15 cellular contexts compared by ENCODE assay signal in the genomic region with DNA sequence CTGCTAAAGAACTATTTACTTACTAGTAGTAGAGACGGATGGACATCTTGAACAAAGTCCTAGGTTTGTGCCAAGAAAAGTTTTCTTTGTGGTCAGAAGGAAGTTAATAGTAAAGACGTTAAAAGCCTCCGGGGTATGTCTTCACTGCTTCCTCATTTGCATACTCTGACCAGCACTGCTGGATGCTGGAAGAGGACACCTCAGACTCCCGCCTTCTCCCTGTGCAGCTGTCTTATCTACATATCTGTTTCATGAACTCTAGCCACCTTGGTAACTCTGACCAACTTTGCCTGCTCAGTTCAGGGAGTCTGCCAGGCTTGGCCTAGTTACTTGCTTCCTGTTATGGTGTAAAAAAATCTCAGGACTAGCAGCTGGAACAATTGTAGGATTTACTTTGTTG.
DNase-seq lines count a peak whose midpoint lies in the region; FAIRE-seq and TF ChIP-seq lines count a peak whose summit lies in the region.
"Had no signal": no experiment of that assay in that cellular context is flagged by ENCODE, and none has a peak within 500 bp of the region (broad histone marks: within the 10 kb centered on the region; RNA-seq: fewer than 3 reads in every experiment).

No MANE protein-coding gene starts in this region.

- H3K36me3 Mint-ChIP-seq in astrocyte (ENCODE audit: low read depth, unreplicated experiment) (no peaks in the 10 kb centered on the region), HFFc6 (ENCODE audit: low read depth) (no peaks in the 10 kb centered on the region)

- H4K20me1 ChIP-seq in astrocyte (ENCODE audit: insufficient read depth, low read length) = no peaks in the 10 kb centered on the region

- no peak for TF ChIP-seq EP300 in stomach (IDR thresholded peaks at IDR 0.05)

- H3K4me3 Mint-ChIP-seq in astrocyte (ENCODE audit: unreplicated experiment) (no peak overlapping the region), HFFc6 (no peak overlapping the region)
- H3K4me3 Mint-ChIP-seq: central memory CD8-positive, alpha-beta T cell had no signal

- no peaks in the 10 kb centered on the region for H3K79me2 ChIP-seq in astrocyte (ENCODE audit: insufficient read depth, low read length)

- no peak for TF ChIP-seq POLR2A in stomach (IDR thresholded peaks at IDR 0.05)

- H3K9me3 ChIP-seq in astrocyte (ENCODE audit: insufficient read depth, low read depth, low read length) = no peaks in the 10 kb centered on the region
- H3K9me3 ChIP-seq in stomach = peaks cover 0 to 5% (median 0%) of the 10 kb centered on the region in 4 donors
- H3K9me3 ChIP-seq: lower lobe of right lung had no signal

- no peaks in the 10 kb centered on the region for H3K36me3 ChIP-seq in astrocyte (ENCODE audit: insufficient read depth, low read length)
- no peaks in the 10 kb centered on the region for H3K36me3 ChIP-seq in stomach
- H3K36me3 ChIP-seq: lower lobe of right lung had no signal

- H3K27ac Mint-ChIP-seq in astrocyte (ENCODE audit: unreplicated experiment) (no peak overlapping the region), HFFc6 (no peak overlapping the region)

- no peak overlapping the region for H2AFZ ChIP-seq in astrocyte (ENCODE audit: low read depth, low read length)
- H2AFZ ChIP-seq: PC-9 had no signal

- H3K27me3 ChIP-seq in astrocyte (ENCODE audit: insufficient read depth, low read length) = no peaks in the 10 kb centered on the region
- H3K27me3 ChIP-seq in stomach = no peaks in the 10 kb centered on the region

- no peaks in the 10 kb centered on the region for H3K9me3 Mint-ChIP-seq in astrocyte (ENCODE audit: unreplicated experiment)
- H3K9me3 Mint-ChIP-seq in HFFc6 = no peaks in the 10 kb centered on the region

- 25 to 50% (median 31%) methylated on average over 4 of the region's 4 CpGs for WGBS in stomach, 5 donors

- intact Hi-C loops in stomach (cut with DNase I; ENCODE audit: low total_unique reads) = no loop called here

- FAIRE-seq in astrocyte (lab: Jason Lieb, UNC) = no peak
- FAIRE-seq: urothelium cell line had no signal

- H3K4me3 ChIP-seq in astrocyte (ENCODE audit: insufficient read depth, low read depth, low read length) (no peak overlapping the region), stomach (no peak overlapping the region), coronary artery (no peak overlapping the region)
- H3K4me3 ChIP-seq: lower lobe of right lung, PC-9 had no signal

- H3K4me1 Mint-ChIP-seq in astrocyte (ENCODE audit: low read depth, unreplicated experiment) (no peaks in the 10 kb centered on the region), HFFc6 (ENCODE audit: low read depth) (peaks cover 7% of the 10 kb centered on the region)
- H3K4me1 Mint-ChIP-seq: central memory CD8-positive, alpha-beta T cell had no signal

- TF ChIP-seq CTCF in astrocyte (IDR thresholded peaks at IDR 0.05; ENCODE audit: insufficient read depth, low read depth, low read length) (no peak), stomach (IDR thresholded peaks at IDR 0.05) (no peak), HFFc6 (IDR thresholded peaks at IDR 0.05) (no peak), coronary artery (IDR thresholded peaks at IDR 0.05) (no peak)

- H3K4me1 ChIP-seq in astrocyte (ENCODE audit: insufficient read depth, low read length) (no peaks in the 10 kb centered on the region), stomach (no peaks in the 10 kb centered on the region)
- H3K4me1 ChIP-seq: lower lobe of right lung had no signal

- no peak overlapping the region for H3K9ac ChIP-seq in astrocyte (ENCODE audit: low read length)

- H3K27ac ChIP-seq in astrocyte (ENCODE audit: low read depth, low read length) (no peak overlapping the region), stomach (no peak overlapping the region), coronary artery (no peak overlapping the region)
- H3K27ac ChIP-seq: lower lobe of right lung, PC-9 had no signal

- H3K27me3 Mint-ChIP-seq in astrocyte (ENCODE audit: low read depth, unreplicated experiment) (no peaks in the 10 kb centered on the region), HFFc6 (ENCODE audit: insufficient read depth) (peaks cover 9% of the 10 kb centered on the region; the same call in 1 of the 2 replicates)
- H3K27me3 Mint-ChIP-seq: central memory CD8-positive, alpha-beta T cell had no signal

- DNase-seq in EL = peak; percentile 53
- peak; percentile 70 for DNase-seq in NOMO-1 treated with DMSO at 0.1 percent for 48 hours (lab: John Stamatoyannopoulos, UW; ENCODE audit: unreplicated experiment)
- peak; percentile 44 for DNase-seq in astrocyte (ENCODE audit: low read depth)
- DNase-seq in left kidney (ENCODE audit: low read depth, low spot score) = peak; percentile 75
- no peak for DNase-seq in stomach
- no peak for DNase-seq in HFFc6
- no peak for DNase-seq in coronary artery (ENCODE audit: low spot score)
- DNase-seq in ecto neural progenitor cell (ENCODE audit: low spot score) = no peak
- DNase-seq: activated effector memory CD4-positive, alpha-beta T cell treated with Interleukin-2 at 50 U/mL for 16 hours; erythroblast; lower lobe of right lung; MM.1S had no signal

- no peak overlapping the region for H3K4me2 ChIP-seq in astrocyte (ENCODE audit: low read length)
- H3K4me2 ChIP-seq: PC-9 had no signal

Comparison
In these comparisons a context has a peak if more than half of its experiments do, and no peak if none do; other contexts are left out.
1. DNase-seq: peak in EL (single experiment), NOMO-1 treated with DMSO at 0.1 percent for 48 hours (single experiment), astrocyte (single experiment) and left kidney (single experiment); none in stomach (single experiment), HFFc6 (single experiment), coronary artery (single experiment) and ecto neural progenitor cell (single experiment).